In the genomic region with DNA sequence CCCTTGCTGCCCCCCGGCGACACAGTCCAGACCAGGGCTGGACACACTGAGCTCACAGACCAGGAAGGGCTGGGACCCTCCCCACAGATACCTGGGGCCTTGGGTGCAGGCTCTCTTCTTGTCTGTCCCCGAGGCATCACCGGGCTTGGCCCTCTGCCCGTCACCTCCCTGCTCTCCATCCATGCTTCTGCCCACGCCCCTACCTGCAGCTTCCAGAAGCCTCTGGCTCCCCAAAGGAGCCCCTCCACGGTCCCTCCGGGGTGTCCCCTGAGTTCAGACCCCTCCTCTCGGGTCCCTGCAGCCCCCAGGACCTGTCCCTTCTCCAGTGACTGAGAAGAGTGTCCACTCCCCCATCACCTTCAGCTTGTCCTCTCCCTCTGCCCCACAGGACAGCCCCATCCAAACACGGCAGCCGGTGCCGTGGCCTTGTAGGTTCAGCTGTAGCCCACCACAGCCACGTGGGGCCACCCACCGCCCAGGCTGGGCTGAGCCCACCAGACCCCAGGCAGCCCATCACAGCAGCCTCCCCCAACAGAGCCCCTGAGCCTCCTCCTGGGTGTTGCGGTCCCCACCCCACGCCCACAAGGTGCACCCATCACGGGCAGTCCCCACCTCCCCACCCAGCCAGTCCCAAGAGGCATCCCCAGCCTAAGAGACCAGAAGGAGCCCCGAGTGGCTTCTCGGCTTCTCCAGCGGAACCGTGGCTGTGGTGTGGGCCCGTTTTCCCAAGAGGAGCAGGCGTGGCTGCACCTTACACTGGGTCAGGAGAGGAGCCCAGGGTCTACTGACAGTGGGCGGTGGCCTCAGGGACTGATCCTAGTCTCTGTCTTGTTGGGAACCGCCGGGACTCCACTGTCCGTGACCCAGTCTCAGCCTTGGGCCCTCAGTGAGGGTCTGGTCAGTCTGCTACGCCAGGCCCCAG, we compare ENCODE assay signal across 17 cellular contexts. TPM values are rescaled to one million over a fixed set of nuclear protein-coding genes. Genes with fewer than 3 reads are reported as not detected.
A peak's percentile ranks its signal among the peaks of the same experiment; 100 is the strongest.
DNase-seq lines count a peak whose midpoint lies in the region; ATAC-seq and TF ChIP-seq lines count a peak whose summit lies in the region.
"Had no signal": no experiment of that assay in that cellular context is flagged by ENCODE, and none has a peak within 500 bp of the region (broad histone marks: within the 10 kb centered on the region; RNA-seq: fewer than 3 reads in every experiment).

No MANE protein-coding gene starts in this region.

- H4K20me1 ChIP-seq in OCI-LY7 (ENCODE audit: insufficient read depth, low read length) = no peaks in the 10 kb centered on the region

- no peaks in the 10 kb centered on the region for H3K9me2 ChIP-seq in OCI-LY7 (ENCODE audit: insufficient read depth, low read length)

- no peak overlapping the region for H3K4ac ChIP-seq in mesenchymal stem cell (ENCODE audit: low read depth in 1 of 2, low read length in 2 of 2)

- H3K14ac ChIP-seq in mesenchymal stem cell (ENCODE audit: low read length in 2 of 2) = peak overlapping the region in 1 of 2 experiments; percentile 31

- peaks cover 6% of the 10 kb centered on the region for H3K9me3 ChIP-seq in mesenchymal stem cell (ENCODE audit: control insufficient read depth, low read length)
- peaks cover 0 to 1% (median 0%) of the 10 kb centered on the region in 3 donors for H3K9me3 ChIP-seq in tibial artery
- no peaks in the 10 kb centered on the region for H3K9me3 ChIP-seq in A673 (ENCODE audit: low read depth, low read length, poor library complexity, severe bottlenecking)
- 0 out of 2 replicates have a peak, but pooled peaks cover 5% of the 10 kb centered on the region for H3K9me3 ChIP-seq in OCI-LY7 (ENCODE audit: low read length)

- no peak overlapping the region for H4K8ac ChIP-seq in mesenchymal stem cell (ENCODE audit: low read length)

- no peak overlapping the region for H2BK5ac ChIP-seq in mesenchymal stem cell (ENCODE audit: low read depth, low read length, poor library complexity, severe bottlenecking)

- peaks cover 14% of the 10 kb centered on the region for H3K9me3 Mint-ChIP-seq in activated naive CD8-positive, alpha-beta T cell treated with anti-CD3 and anti-CD28 coated beads, Interleukin-2, amount 10 ng/mL, durations not matched to agents 7 days and 5 days
- H3K9me3 Mint-ChIP-seq in activated naive CD8-positive, alpha-beta T cell treated with anti-CD3 and anti-CD28 coated beads for 36 hours = peaks cover 5% of the 10 kb centered on the region
- peaks cover under 1% of the 10 kb centered on the region for H3K9me3 Mint-ChIP-seq in chondrocyte (ENCODE audit: low read depth)

- TF ChIP-seq CTCF in chondrocyte (IDR thresholded peaks at IDR 0.05) (no peak), tibial artery (IDR thresholded peaks at IDR 0.05) (no peak), A673 (conservative IDR thresholded peaks at IDR 0.05; ENCODE audit: low read depth, low read length) (no peak), OCI-LY7 (conservative IDR thresholded peaks at IDR 0.05; ENCODE audit: low read length) (no peak)

- 89% methylated on average over 28 of the region's 28 CpGs for WGBS in mesenchymal stem cell

- H3K4me1 Mint-ChIP-seq in activated naive CD8-positive, alpha-beta T cell treated with anti-CD3 and anti-CD28 coated beads, Interleukin-2, amount 10 ng/mL, durations not matched to agents 7 days and 5 days = peaks cover 4% of the 10 kb centered on the region
- H3K4me1 Mint-ChIP-seq in activated naive CD8-positive, alpha-beta T cell treated with anti-CD3 and anti-CD28 coated beads for 36 hours = no peaks in the 10 kb centered on the region
- peaks cover 19% of the 10 kb centered on the region for H3K4me1 Mint-ChIP-seq in chondrocyte (ENCODE audit: low read depth)
- H3K4me1 Mint-ChIP-seq: GM23338 had no signal

- H3K4me3 Mint-ChIP-seq in activated naive CD8-positive, alpha-beta T cell treated with anti-CD3 and anti-CD28 coated beads, Interleukin-2, amount 10 ng/mL, durations not matched to agents 7 days and 5 days = no peak overlapping the region
- no peak overlapping the region for H3K4me3 Mint-ChIP-seq in activated naive CD8-positive, alpha-beta T cell treated with anti-CD3 and anti-CD28 coated beads for 36 hours
- H3K4me3 Mint-ChIP-seq in chondrocyte (ENCODE audit: unreplicated experiment) = no peak overlapping the region
- H3K4me3 Mint-ChIP-seq: GM23338 had no signal

- H3K27ac ChIP-seq in mesenchymal stem cell (ENCODE audit: low read length, poor library complexity, severe bottlenecking) (no peak overlapping the region), tibial artery (peak overlapping the region; percentile 24 to 33), A673 (ENCODE audit: low read depth, low read length, poor library complexity, severe bottlenecking) (no peak overlapping the region), OCI-LY7 (ENCODE audit: low read depth, low read length, poor library complexity, severe bottlenecking) (no peak overlapping the region)
- H3K27ac ChIP-seq: KMS-11 had no signal

- H3K27me3 ChIP-seq in mesenchymal stem cell (ENCODE audit: control insufficient read depth in 1 of 2, insufficient read depth in 1 of 2, low read length in 2 of 2) (peaks cover 0 to 17% of the 10 kb centered on the region in 2 experiments), tibial artery (no peaks in the 10 kb centered on the region), A673 (replicated peaks; ENCODE audit: insufficient read depth, low read depth, low read length, poor library complexity) (no peaks in the 10 kb centered on the region)

- H3K36me3 ChIP-seq in mesenchymal stem cell (ENCODE audit: control insufficient read depth in 1 of 2, insufficient read depth in 2 of 2, low read depth in 1 of 2, low read length in 2 of 2) (no peaks in the 10 kb centered on the region), tibial artery (peaks cover 0 to 29% (median 21%) of the 10 kb centered on the region in 3 donors), A673 (ENCODE audit: insufficient read depth, low read length, poor library complexity, severe bottlenecking) (no peaks in the 10 kb centered on the region), OCI-LY7 (ENCODE audit: insufficient read depth, low read length) (no peaks in the 10 kb centered on the region)

- CTCF ChIA-PET in A673 (lab: Charles Lee) = no interaction called here
- CTCF ChIA-PET in OCI-LY7 (lab: Charles Lee; ENCODE audit: unreplicated experiment) = no interaction called here

- H3K27ac Mint-ChIP-seq in activated naive CD8-positive, alpha-beta T cell treated with anti-CD3 and anti-CD28 coated beads, Interleukin-2, amount 10 ng/mL, durations not matched to agents 7 days and 5 days = no peak overlapping the region
- H3K27ac Mint-ChIP-seq in activated naive CD8-positive, alpha-beta T cell treated with anti-CD3 and anti-CD28 coated beads for 36 hours = no peak overlapping the region
- peak overlapping the region; percentile 61 for H3K27ac Mint-ChIP-seq in chondrocyte (ENCODE audit: unreplicated experiment)
- H3K27ac Mint-ChIP-seq: CD4-positive, alpha-beta memory T cell; GM23338 had no signal

- POLR2A ChIA-PET in activated naive CD8-positive, alpha-beta T cell treated with anti-CD3 and anti-CD28 coated beads, Interleukin-2, amount 10 ng/mL, durations not matched to agents 7 days and 5 days (lab: Charles Lee) = no interaction called here
- POLR2A ChIA-PET in A673 (lab: Charles Lee; ENCODE audit: low non-redundant PET) (no interaction called here), OCI-LY7 (lab: Charles Lee) (no interaction called here)

- no peak overlapping the region for H2BK120ac ChIP-seq in mesenchymal stem cell (ENCODE audit: low read depth, low read length)

- ATAC-seq in activated naive CD8-positive, alpha-beta T cell treated with anti-CD3 and anti-CD28 coated beads, Interleukin-2, amount 10 ng/mL, durations not matched to agents 7 days and 5 days (ENCODE audit: low read depth) = no peak
- ATAC-seq in HG03139 (IDR thresholded peaks at IDR 0.05; ENCODE audit: unreplicated experiment) = no peak
- ATAC-seq: GM23338 had no signal

- H3K36me3 Mint-ChIP-seq in activated naive CD8-positive, alpha-beta T cell treated with anti-CD3 and anti-CD28 coated beads, Interleukin-2, amount 10 ng/mL, durations not matched to agents 7 days and 5 days = peaks cover 3% of the 10 kb centered on the region
- H3K36me3 Mint-ChIP-seq in activated naive CD8-positive, alpha-beta T cell treated with anti-CD3 and anti-CD28 coated beads for 36 hours = peaks cover under 1% of the 10 kb centered on the region
- peaks cover 12% of the 10 kb centered on the region for H3K36me3 Mint-ChIP-seq in chondrocyte (ENCODE audit: low read depth)

- no peak overlapping the region for H3K18ac ChIP-seq in mesenchymal stem cell (ENCODE audit: low read depth in 1 of 2, low read length in 2 of 2)

- peaks cover 2% of the 10 kb centered on the region for H3K4me1 ChIP-seq in mesenchymal stem cell (ENCODE audit: control insufficient read depth, insufficient read depth, low read depth, low read length)
- H3K4me1 ChIP-seq in tibial artery = peaks cover 0 to 3% (median 0%) of the 10 kb centered on the region in 4 donors
- H3K4me1 ChIP-seq in A673 (ENCODE audit: insufficient read depth, low read length, poor library complexity, severe bottlenecking) = no peaks in the 10 kb centered on the region
- H3K4me1 ChIP-seq in OCI-LY7 (ENCODE audit: insufficient read depth, low read length, poor library complexity, severe bottlenecking) = no peaks in the 10 kb centered on the region

- peaks cover 3% of the 10 kb centered on the region for H3K27me3 Mint-ChIP-seq in activated naive CD8-positive, alpha-beta T cell treated with anti-CD3 and anti-CD28 coated beads, Interleukin-2, amount 10 ng/mL, durations not matched to agents 7 days and 5 days
- no peaks in the 10 kb centered on the region for H3K27me3 Mint-ChIP-seq in activated naive CD8-positive, alpha-beta T cell treated with anti-CD3 and anti-CD28 coated beads for 36 hours
- no peaks in the 10 kb centered on the region for H3K27me3 Mint-ChIP-seq in chondrocyte (ENCODE audit: low read depth)
- H3K27me3 Mint-ChIP-seq: CD4-positive, alpha-beta memory T cell had no signal

- H2BK15ac ChIP-seq in mesenchymal stem cell (ENCODE audit: low read depth, poor library complexity, severe bottlenecking) = no peak overlapping the region

- no peak overlapping the region for H4K91ac ChIP-seq in mesenchymal stem cell (ENCODE audit: low read length)

- no peak overlapping the region for H2BK12ac ChIP-seq in mesenchymal stem cell (ENCODE audit: low read length in 2 of 2)

- H3K79me1 ChIP-seq in mesenchymal stem cell (replicated peaks; ENCODE audit: low read length, poor library complexity, severe bottlenecking) = no peaks in the 10 kb centered on the region

- no peak overlapping the region for H3K4me2 ChIP-seq in mesenchymal stem cell (ENCODE audit: low read length, poor library complexity, severe bottlenecking)
- H3K4me2 ChIP-seq in OCI-LY7 (ENCODE audit: low read length) = no peak overlapping the region
- H3K4me2 ChIP-seq: GM23338, KMS-11 had no signal

- H3K4me3 ChIP-seq in mesenchymal stem cell (ENCODE audit: insufficient read depth in 1 of 2, low read depth in 1 of 2, low read length in 2 of 2) (no peak overlapping the region), tibial artery (no peak overlapping the region), A673 (ENCODE audit: low read depth, low read length, poor library complexity, severe bottlenecking) (no peak overlapping the region), OCI-LY7 (ENCODE audit: low read depth, low read length, poor library complexity, severe bottlenecking) (no peak overlapping the region)
- H3K4me3 ChIP-seq: GM23338 had no signal

- no TSS peak for BruUV-seq in A673 (replicated peaks; lab: Mats Ljungman, UMichigan)
- BruUV-seq in OCI-LY7 (replicated peaks; lab: Mats Ljungman, UMichigan) = no TSS peak

- intact Hi-C loops in tibial artery (cut with DNase I; ENCODE audit: low total_unique reads) = no loop called here
- intact Hi-C loops in A673 (cut with micrococcal nuclease; ENCODE audit: unreplicated experiment) = no loop called here
- intact Hi-C loops in OCI-LY7 (cut with micrococcal nuclease; ENCODE audit: unreplicated experiment) = no loop called here

- H3K9ac ChIP-seq in mesenchymal stem cell (ENCODE audit: low read length) = no peak overlapping the region
- H3K9ac ChIP-seq: KMS-11 had no signal

- peak; percentile 25 for DNase-seq in activated naive CD8-positive, alpha-beta T cell treated with anti-CD3 and anti-CD28 coated beads, Interleukin-2, amount 10 ng/mL, durations not matched to agents 7 days and 5 days
- no peak for DNase-seq in activated naive CD8-positive, alpha-beta T cell treated with anti-CD3 and anti-CD28 coated beads for 36 hours
- DNase-seq in chondrocyte (ENCODE audit: low spot score) = no peak
- DNase-seq in mesenchymal stem cell = no peak
- peak in 1 of 2 donors; percentile 65 for DNase-seq in tibial artery
- DNase-seq in A673 (ENCODE audit: low spot score) = no peak
- no peak for DNase-seq in OCI-LY7 (ENCODE audit: low spot score)
- DNase-seq: CD4-positive, alpha-beta memory T cell; DMS53; EL; HCEC 1CT; MV-4-11; NCI-H1694 treated with DMSO at 0.1 percent for 48 hours; SIG-M5 had no signal

- no peak overlapping the region for H3K23ac ChIP-seq in mesenchymal stem cell (ENCODE audit: low read length in 2 of 2)

- no peak overlapping the region for H2AK5ac ChIP-seq in mesenchymal stem cell (ENCODE audit: low read length, severe bottlenecking)

- H2AFZ ChIP-seq in mesenchymal stem cell (ENCODE audit: low read depth, low read length) = peak overlapping the region; percentile 16
- no peak overlapping the region for H2AFZ ChIP-seq in OCI-LY7 (ENCODE audit: low read length)
- H2AFZ ChIP-seq: GM23338 had no signal

- H3K79me2 ChIP-seq in OCI-LY7 (ENCODE audit: insufficient read depth, low read depth, low read length) = no peaks in the 10 kb centered on the region

RNA-seq across cellular contexts. Expression of a gene that starts 53.1 kb away (rescaled TPM):
- total RNA-seq in activated naive CD8-positive, alpha-beta T cell treated with anti-CD3 and anti-CD28 coated beads, Interleukin-2, amount 10 ng/mL, durations not matched to agents 7 days and 5 days = 1 to 10 TPM in 1 of 2 experiments, under 1 TPM in 1; 0.68 to 1.1 TPM
- total RNA-seq in activated naive CD8-positive, alpha-beta T cell treated with anti-CD3 and anti-CD28 coated beads for 36 hours = under 1 TPM; 0.24 to 0.25 TPM
- total RNA-seq in chondrocyte (176 to 329 TPM (median 178 TPM) in 3 replicates), A673 (2021) (22.0 and 24.8 TPM in 2 replicates), OCI-LY7 (2022) (0.42 TPM in 1 of 2 replicates, not detected in the other)
- polyA plus RNA-seq in mesenchymal stem cell (2013, experiment 1 of 2) = 3.1 TPM
- 4.3 TPM for polyA plus RNA-seq in mesenchymal stem cell (2013, experiment 2 of 2)
- not detected in 2 replicates for total RNA-seq in OCI-LY7 (2014; rRNA removed; shearing (Covaris generic))
- total RNA-seq: CD4-positive, alpha-beta memory T cell had no signal

RNA-seq across cellular contexts. Expression of a gene that starts 54.3 kb away (rescaled TPM):
- total RNA-seq in activated naive CD8-positive, alpha-beta T cell treated with anti-CD3 and anti-CD28 coated beads, Interleukin-2, amount 10 ng/mL, durations not matched to agents 7 days and 5 days = 10 to 100 TPM; 49.0 to 49.8 TPM
- 10 to 100 TPM; 57.9 to 58.9 TPM for total RNA-seq in activated naive CD8-positive, alpha-beta T cell treated with anti-CD3 and anti-CD28 coated beads for 36 hours
- total RNA-seq in chondrocyte = 59.1 to 62.6 TPM (median 61.8 TPM) in 3 replicates
- 39.3 TPM for polyA plus RNA-seq in mesenchymal stem cell (2013, experiment 1 of 2)
- polyA plus RNA-seq in mesenchymal stem cell (2013, experiment 2 of 2) = 41.3 TPM
- 49.0 and 51.2 TPM in 2 replicates for total RNA-seq in A673 (2021)
- 18.1 and 19.9 TPM in 2 replicates for total RNA-seq in OCI-LY7 (2014; rRNA removed; shearing (Covaris generic))
- total RNA-seq in OCI-LY7 (2022) = 21.0 and 27.1 TPM in 2 replicates

Comparison
In these comparisons a context has a peak if more than half of its experiments do, and no peak if none do; other contexts are left out.
1. H3K27ac ChIP-seq: peak in tibial artery (2 of 2); none in mesenchymal stem cell (single experiment), A673 (single experiment) and OCI-LY7 (single experiment).
2. RNA of a gene that starts 53.1 kb away (total RNA-seq): 176 to 329 TPM in chondrocyte and 22.0 to 24.8 TPM in A673; 0.68 to 1.1 TPM in activated naive CD8-positive, alpha-beta T cell treated with anti-CD3 and anti-CD28 coated beads, Interleukin-2, amount 10 ng/mL, durations not matched to agents 7 days and 5 days, 0.42 TPM in OCI-LY7 and 0.24 to 0.25 TPM in activated naive CD8-positive, alpha-beta T cell treated with anti-CD3 and anti-CD28 coated beads for 36 hours; every median in the first group is over 10 times any median in the second.